Comparison of ENCODE assay signal across 21 cellular contexts in genomic region chr10:127881262-127881661, GRCh38. TPM values are rescaled to one million over a fixed set of nuclear protein-coding genes. Genes with fewer than 3 reads are reported as not detected.
DNase-seq lines count a peak whose midpoint lies in the region; ATAC-seq and TF ChIP-seq lines count a peak whose summit lies in the region.
"Had no signal": no experiment of that assay in that cellular context is flagged by ENCODE, and none has a peak within 500 bp of the region (broad histone marks: within the 10 kb centered on the region; RNA-seq: fewer than 3 reads in every experiment).

No MANE protein-coding gene starts in this region.

- 100% methylated on average over 1 of the region's 8 CpGs; no CpG with 5 or more reads in 1 of the 2 donors for WGBS in gastroesophageal sphincter (ENCODE audit: low coverage in 1 of 2), 2 donors
- no CpG with 5 or more reads among the region's 8 CpGs for WGBS in neuronal stem cell (ENCODE audit: extremely low coverage in 2 of 2, insufficient read length in 2 of 2, insufficient replicate concordance in 1 of 2), 2 donors
- WGBS in smooth muscle cell (ENCODE audit: low lambda C conversion rate), result 95% methylated on average over 8 of the region's 8 CpGs

- H3K4me3 ChIP-seq in left ventricle myocardium inferior (no peak overlapping the region), gastroesophageal sphincter (no peak overlapping the region), neuronal stem cell (ENCODE audit: low read length in 2 of 2) (no peak overlapping the region), upper lobe of right lung (no peak overlapping the region), smooth muscle cell (no peak overlapping the region)
- H3K4me3 ChIP-seq: prostate gland had no signal

- H3K4me1 ChIP-seq in left ventricle myocardium inferior (peaks cover 10% of the 10 kb centered on the region), gastroesophageal sphincter (no peaks in the 10 kb centered on the region), neuronal stem cell (ENCODE audit: control insufficient read depth in 2 of 2, insufficient read depth in 1 of 2, low read depth in 1 of 2, low read length in 2 of 2) (peaks cover 0 to 2% of the 10 kb centered on the region in 2 donors), upper lobe of right lung (peaks cover 9% of the 10 kb centered on the region), smooth muscle cell (ENCODE audit: low read depth) (no peaks in the 10 kb centered on the region)
- H3K4me1 ChIP-seq: prostate gland had no signal

- DNase-seq in left ventricle myocardium inferior (no peak), cardiac septum (ENCODE audit: low spot score) (no peak), neuronal stem cell (ENCODE audit: low spot score) (no peak), upper lobe of right lung (no peak), smooth muscle cell (lab: John Stamatoyannopoulos, UW; ENCODE audit: unreplicated experiment) (no peak), KBM-7 (no peak)
- DNase-seq: activated T-cell treated with anti-CD3 and anti-CD28 coated beads, Interleukin-2, amount 50 U/mL, for 72 hours; CD4-positive, alpha-beta T cell; DMS79 treated with DMSO at 0.1 percent for 48 hours; GOT3; natural killer cell; NCI-H187; NCI-H2227 treated with DMSO at 0.1 percent for 48 hours; SHP77; stimulated activated CD4-positive, alpha-beta T cell treated with anti-CD3 and anti-CD28 coated beads, Interleukin-15, amount 100 ng/mL, for 24 hours had no signal

- H2BK12ac ChIP-seq in neuronal stem cell (ENCODE audit: low read length), result no peak overlapping the region

- H3K36me3 ChIP-seq in left ventricle myocardium inferior, result no peaks in the 10 kb centered on the region
- no peaks in the 10 kb centered on the region for H3K36me3 ChIP-seq in gastroesophageal sphincter
- H3K36me3 ChIP-seq in neuronal stem cell (replicated peaks in 1 of 2; ENCODE audit: control insufficient read depth in 2 of 2, insufficient read depth in 2 of 2, low read length in 2 of 2), result no peaks in the 10 kb centered on the region
- no peaks in the 10 kb centered on the region for H3K36me3 ChIP-seq in upper lobe of right lung
- no peaks in the 10 kb centered on the region for H3K36me3 ChIP-seq in smooth muscle cell (ENCODE audit: low read depth)
- H3K36me3 ChIP-seq: prostate gland had no signal

- H2BK120ac ChIP-seq in neuronal stem cell (ENCODE audit: low read depth, low read length), result no peak overlapping the region

- peak overlapping the region; percentile 42 for H3K18ac ChIP-seq in neuronal stem cell (ENCODE audit: low read length)

- intact Hi-C loops in left ventricle myocardium inferior (cut with micrococcal nuclease), result no loop called here
- intact Hi-C loops in cardiac septum (cut with DNase I), result no loop called here
- intact Hi-C loops in upper lobe of right lung (cut with DNase I), result no loop called here

- H3K27me3 ChIP-seq in left ventricle myocardium inferior (ENCODE audit: low read depth) (peaks cover 27% of the 10 kb centered on the region), gastroesophageal sphincter (peaks cover 3% of the 10 kb centered on the region), neuronal stem cell (ENCODE audit: control insufficient read depth in 3 of 3, insufficient read depth in 3 of 3, low read depth in 1 of 3, low read length in 3 of 3) (peaks cover 0 to 5% (median 0%) of the 10 kb centered on the region in 3 experiments), upper lobe of right lung (no peaks in the 10 kb centered on the region), smooth muscle cell (ENCODE audit: low read depth) (no peaks in the 10 kb centered on the region)

- peak overlapping the region; percentile 13 for H3K14ac ChIP-seq in neuronal stem cell (ENCODE audit: low read length)

- no peak for TF ChIP-seq EP300 in gastroesophageal sphincter (IDR thresholded peaks at IDR 0.05)

- no peak overlapping the region for H4K91ac ChIP-seq in neuronal stem cell (ENCODE audit: low read depth, low read length, poor library complexity)

- ATAC-seq in gastroesophageal sphincter (no peak), upper lobe of right lung (no peak), SK-N-SH treated with all-trans-retinoic acid at 6 μM for 48 hours (no peak)
- ATAC-seq: activated T-cell treated with anti-CD3 and anti-CD28 coated beads, Interleukin-2, amount 50 U/mL, for 72 hours had no signal

- no peak overlapping the region for H2AFZ ChIP-seq in neuronal stem cell (ENCODE audit: low read length)
- no peak overlapping the region for H2AFZ ChIP-seq in smooth muscle cell (ENCODE audit: low read depth)

- TF ChIP-seq CTCF in left ventricle myocardium inferior (IDR thresholded peaks at IDR 0.05; ENCODE audit: borderline replicate concordance), result no peak
- no peak for TF ChIP-seq CTCF in gastroesophageal sphincter (IDR thresholded peaks at IDR 0.05)
- TF ChIP-seq CTCF in upper lobe of right lung (IDR thresholded peaks at IDR 0.05), result no peak
- no peak for TF ChIP-seq CTCF in smooth muscle cell (IDR thresholded peaks at IDR 0.05; ENCODE audit: borderline replicate concordance, insufficient read depth, poor library complexity, severe bottlenecking)

- H3K4me2 ChIP-seq in neuronal stem cell (ENCODE audit: insufficient read depth, low read length, poor library complexity, severe bottlenecking) (no peak overlapping the region), smooth muscle cell (no peak overlapping the region)

- H2BK15ac ChIP-seq in neuronal stem cell (ENCODE audit: low read length), result no peak overlapping the region

- no peak overlapping the region for H3K4ac ChIP-seq in neuronal stem cell (ENCODE audit: low read length)

- no peak overlapping the region for H2AK5ac ChIP-seq in neuronal stem cell (ENCODE audit: low read depth, low read length)

- no peak for TF ChIP-seq POLR2A in gastroesophageal sphincter (IDR thresholded peaks at IDR 0.05)

- no peak overlapping the region for H2BK5ac ChIP-seq in neuronal stem cell (ENCODE audit: low read length)

- H3K9me3 ChIP-seq in left ventricle myocardium inferior (replicated peaks), result no peaks in the 10 kb centered on the region
- H3K9me3 ChIP-seq in gastroesophageal sphincter, result no peaks in the 10 kb centered on the region
- no peaks in the 10 kb centered on the region for H3K9me3 ChIP-seq in neuronal stem cell (replicated peaks in 1 of 2; ENCODE audit: control insufficient read depth in 2 of 2, insufficient read depth in 1 of 2, low read depth in 1 of 2, low read length in 2 of 2)
- H3K9me3 ChIP-seq in upper lobe of right lung, result no peaks in the 10 kb centered on the region
- no peaks in the 10 kb centered on the region for H3K9me3 ChIP-seq in smooth muscle cell (replicated peaks; ENCODE audit: low read depth)
- H3K9me3 ChIP-seq: prostate gland had no signal

- in situ Hi-C loops in KBM-7 (cut with MboI; ENCODE audit: low pct_unique_long_range_greater_than_20kb, low sequenced_read_pairs), result no loop called here

- no peak overlapping the region for H4K8ac ChIP-seq in neuronal stem cell (ENCODE audit: low read depth, low read length)

- no peak overlapping the region for H3K23ac ChIP-seq in neuronal stem cell (ENCODE audit: low read depth, low read length, poor library complexity)

- no peaks in the 10 kb centered on the region for H3K79me2 ChIP-seq in smooth muscle cell (ENCODE audit: low read depth)

- H3K79me1 ChIP-seq in neuronal stem cell (ENCODE audit: low read depth, low read length), result no peaks in the 10 kb centered on the region

- H3K9ac ChIP-seq in neuronal stem cell (ENCODE audit: low read depth, low read length, poor library complexity), result no peak overlapping the region
- H3K9ac ChIP-seq in smooth muscle cell (ENCODE audit: low read depth), result no peak overlapping the region

- H3F3A ChIP-seq in smooth muscle cell (ENCODE audit: low read depth), result no peaks in the 10 kb centered on the region

- H3K27ac ChIP-seq in left ventricle myocardium inferior (replicated peaks) (peak overlapping the region; percentile 55), gastroesophageal sphincter (peak overlapping the region in 3 of 4 donors; percentile 27 to 37 (median 37)), neuronal stem cell (replicated peaks; ENCODE audit: low read length) (no peak overlapping the region), upper lobe of right lung (peak overlapping the region; percentile 58), smooth muscle cell (ENCODE audit: low read depth) (no peak overlapping the region)
- H3K27ac ChIP-seq: prostate gland had no signal

- H4K20me1 ChIP-seq in smooth muscle cell (ENCODE audit: low read depth), result no peaks in the 10 kb centered on the region

TF ChIP-seq in SK-N-SH treated with all-trans-retinoic acid at 6 μM for 48 hours, 23 proteins besides CTCF, POLR2A, EP300 and RAD21 (continues in another document):
- no peak for TF ChIP-seq CSDC2 (CRISPR knock-in tag; IDR thresholded peaks at IDR 0.05)
- TF ChIP-seq ARNTL (CRISPR knock-in tag; IDR thresholded peaks at IDR 0.05; ENCODE audit: borderline replicate concordance, low read depth), result no peak
- TF ChIP-seq SNAI2 (CRISPR knock-in tag; IDR thresholded peaks at IDR 0.05), result no peak
- no peak for TF ChIP-seq ZNF565 (CRISPR knock-in tag; conservative IDR thresholded peaks at IDR 0.05; ENCODE audit: low read depth)
- no peak for TF ChIP-seq BACH2 (CRISPR knock-in tag; IDR thresholded peaks at IDR 0.05; ENCODE audit: borderline replicate concordance)
- no peak for TF ChIP-seq GLIS3 (CRISPR knock-in tag; IDR thresholded peaks at IDR 0.05)

RNA-seq across cellular contexts. Expression of gene CLRN3, which starts 11.5 kb away (rescaled TPM):
- total RNA-seq in left ventricle myocardium inferior (not detected), cardiac septum (not detected), gastroesophageal sphincter (not detected), upper lobe of right lung (not detected), smooth muscle cell (not detected in 2 replicates)
- not detected for polyA plus RNA-seq in neuronal stem cell (2013, experiment 1 of 2)
- polyA plus RNA-seq in neuronal stem cell (2013, experiment 2 of 2), result not detected
- not detected in 2 replicates for polyA plus RNA-seq in smooth muscle cell
- total RNA-seq: A673; activated CD4-positive, alpha-beta memory T cell treated with anti-CD3 and anti-CD28 coated beads, Interleukin-2, amount 10 ng/mL, durations not matched to agents 7 days and 5 days; activated T-cell treated with anti-CD3 and anti-CD28 coated beads, Interleukin-2, amount 50 U/mL, for 72 hours; CD4-positive, alpha-beta T cell; natural killer cell; prostate gland had no signal
- polyA plus RNA-seq: esophagus had no signal

RNA-seq across cellular contexts. Expression of gene PTPRE, which starts 25.6 kb away (rescaled TPM):
- total RNA-seq in left ventricle myocardium inferior, result 13.8 TPM
- 51.1 TPM for total RNA-seq in cardiac septum
- 10 to 100 TPM in 1 of 4 donors, 1 to 10 TPM in 3; 6.4 to 16.4 (median 8.5) TPM for total RNA-seq in gastroesophageal sphincter
- polyA plus RNA-seq in neuronal stem cell (2013, experiment 1 of 2), result 0.52 TPM
- 1.0 TPM for polyA plus RNA-seq in neuronal stem cell (2013, experiment 2 of 2)
- total RNA-seq in upper lobe of right lung, result 70.6 TPM
- total RNA-seq in smooth muscle cell, result 17.0 and 22.7 TPM in 2 replicates
- polyA plus RNA-seq in smooth muscle cell, result 17.1 and 23.1 TPM in 2 replicates

Comparison
In these comparisons a context has a peak if more than half of its experiments do, and no peak if none do; other contexts are left out.
1. H3K27ac ChIP-seq: peak in left ventricle myocardium inferior (single experiment), gastroesophageal sphincter (3 of 4) and upper lobe of right lung (single experiment); none in neuronal stem cell (single experiment) and smooth muscle cell (single experiment).